1 cellular context compared by ENCODE assay signal in the genomic region with DNA sequence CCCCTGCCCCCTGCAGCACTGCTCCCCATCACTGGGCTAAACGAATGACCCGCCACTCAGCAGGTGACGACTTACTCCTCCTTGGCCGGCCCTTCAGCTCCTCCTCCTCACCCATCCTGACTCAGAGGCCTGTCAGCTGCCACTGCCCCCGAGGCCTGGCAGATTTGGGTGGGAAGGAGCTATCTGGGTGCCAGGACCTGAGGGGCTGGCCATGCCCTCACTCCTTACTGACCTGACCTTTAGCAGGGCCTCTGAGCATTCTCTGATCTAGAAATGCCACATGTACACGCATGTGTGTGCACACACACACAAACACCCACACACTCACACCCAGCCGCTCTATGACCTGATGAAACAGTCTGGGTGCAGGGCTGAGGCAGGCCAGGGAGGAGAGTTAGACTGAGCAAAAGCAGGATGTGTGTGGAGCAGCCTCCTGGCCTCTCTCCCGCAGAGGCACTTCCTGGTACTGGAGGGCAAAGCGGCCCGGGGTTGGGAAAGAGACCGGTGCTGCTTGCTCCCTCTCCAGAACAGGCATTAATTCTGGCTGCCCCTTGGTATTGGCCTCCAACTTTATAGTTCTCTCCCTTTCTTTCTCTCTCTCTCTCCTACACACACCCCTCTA.
TF ChIP-seq lines count a peak whose summit lies in the region.

No MANE protein-coding gene starts in this region.

TF ChIP-seq in HepG2, 621 proteins besides CTCF, POLR2A, EP300 and RAD21 (continued from another document and continues in another):
- TF ChIP-seq HMG20A (CRISPR knock-in tag; IDR thresholded peaks at IDR 0.05; ENCODE audit: borderline replicate concordance) (peak; percentile 56; the same call in 1 of the 2 replicates), LRRFIP1 (CRISPR knock-in tag; conservative IDR thresholded peaks at IDR 0.05) (no peak; the same call in 1 of the 2 replicates), NR2F1 (CRISPR knock-in tag; IDR thresholded peaks at IDR 0.05) (peak in 1 of 2 experiments; percentile 59; a peak in 1 of 4 replicates), ZNF432 (CRISPR knock-in tag; IDR thresholded peaks at IDR 0.05; ENCODE audit: borderline replicate concordance) (no peak), HDAC1 (CRISPR knock-in tag; IDR thresholded peaks at IDR 0.05) (no peak), BRD4 (CRISPR knock-in tag; IDR thresholded peaks at IDR 0.05) (peak; percentile 78), ZNF619 (CRISPR knock-in tag; IDR thresholded peaks at IDR 0.05) (no peak), KDM5B (CRISPR knock-in tag; IDR thresholded peaks at IDR 0.05; ENCODE audit: borderline replicate concordance) (peak; percentile 86; the same call in 1 of the 2 replicates), TSC22D2 (CRISPR knock-in tag; IDR thresholded peaks at IDR 0.05; ENCODE audit: borderline replicate concordance) (0 out of 2 replicates have a peak, but pooled peaks have one; percentile 17), ZFP37 (CRISPR knock-in tag; IDR thresholded peaks at IDR 0.05; ENCODE audit: borderline replicate concordance) (0 out of 2 replicates have a peak, but pooled peaks have one; percentile 24), ZBED4 (CRISPR knock-in tag; IDR thresholded peaks at IDR 0.05; ENCODE audit: borderline replicate concordance) (no peak; the same call in 1 of the 2 replicates), MTF2 (CRISPR knock-in tag; IDR thresholded peaks at IDR 0.05; ENCODE audit: borderline replicate concordance) (no peak), ZSCAN5A (CRISPR knock-in tag; IDR thresholded peaks at IDR 0.05; ENCODE audit: borderline replicate concordance) (0 out of 2 replicates have a peak, but pooled peaks have one; percentile 78), ARNT (IDR thresholded peaks at IDR 0.05) (no peak), ZNF275 (CRISPR knock-in tag; IDR thresholded peaks at IDR 0.05; ENCODE audit: borderline replicate concordance) (no peak), ZFX (CRISPR knock-in tag; IDR thresholded peaks at IDR 0.05; ENCODE audit: low read depth) (peak; percentile 85), NR2F2 (IDR thresholded peaks at IDR 0.05; ENCODE audit: borderline replicate concordance, low read depth) (no peak), ZNF280D (CRISPR knock-in tag; IDR thresholded peaks at IDR 0.05) (no peak), GFI1 (CRISPR knock-in tag; IDR thresholded peaks at IDR 0.05; ENCODE audit: borderline replicate concordance) (no peak), FOXP1 (IDR thresholded peaks at IDR 0.05) (no peak), FOXP1 (CRISPR knock-in tag; IDR thresholded peaks at IDR 0.05) (no peak), MIER3 (CRISPR knock-in tag; IDR thresholded peaks at IDR 0.05; ENCODE audit: borderline replicate concordance) (peak; percentile 42; the same call in 1 of the 2 replicates), ZNF7 (CRISPR knock-in tag; IDR thresholded peaks at IDR 0.05) (no peak), POLR2AphosphoS2 (IDR thresholded peaks at IDR 0.05; ENCODE audit: low read depth, low read length) (no peak), RBFOX2 (IDR thresholded peaks at IDR 0.05; ENCODE audit: low read depth, low read length) (no peak; the same call in 1 of the 2 replicates), MLXIP (CRISPR knock-in tag; IDR thresholded peaks at IDR 0.05; ENCODE audit: borderline replicate concordance) (no peak), ZKSCAN1 (IDR thresholded peaks at IDR 0.05; ENCODE audit: low read length) (no peak), GATA4 (IDR thresholded peaks at IDR 0.05; ENCODE audit: borderline replicate concordance, low read depth) (no peak), CCDC6 (CRISPR knock-in tag; IDR thresholded peaks at IDR 0.05) (no peak), KLF15 (CRISPR knock-in tag; IDR thresholded peaks at IDR 0.05; ENCODE audit: borderline replicate concordance) (no peak), ISL2 (CRISPR knock-in tag; IDR thresholded peaks at IDR 0.05) (no peak; the same call in 1 of the 2 replicates), IKZF1 (IDR thresholded peaks at IDR 0.05) (no peak)
- TF ChIP-seq, protein P1, sequence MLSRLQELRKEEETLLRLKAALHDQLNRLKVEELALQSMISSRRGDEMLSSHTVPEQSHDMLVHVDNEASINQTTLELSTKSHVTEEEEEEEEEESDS (CRISPR knock-in tag; IDR thresholded peaks at IDR 0.05; ENCODE audit: borderline replicate concordance), result 0 out of 2 replicates have a peak, but pooled peaks have one; percentile 24
- TF ChIP-seq, protein P2, sequence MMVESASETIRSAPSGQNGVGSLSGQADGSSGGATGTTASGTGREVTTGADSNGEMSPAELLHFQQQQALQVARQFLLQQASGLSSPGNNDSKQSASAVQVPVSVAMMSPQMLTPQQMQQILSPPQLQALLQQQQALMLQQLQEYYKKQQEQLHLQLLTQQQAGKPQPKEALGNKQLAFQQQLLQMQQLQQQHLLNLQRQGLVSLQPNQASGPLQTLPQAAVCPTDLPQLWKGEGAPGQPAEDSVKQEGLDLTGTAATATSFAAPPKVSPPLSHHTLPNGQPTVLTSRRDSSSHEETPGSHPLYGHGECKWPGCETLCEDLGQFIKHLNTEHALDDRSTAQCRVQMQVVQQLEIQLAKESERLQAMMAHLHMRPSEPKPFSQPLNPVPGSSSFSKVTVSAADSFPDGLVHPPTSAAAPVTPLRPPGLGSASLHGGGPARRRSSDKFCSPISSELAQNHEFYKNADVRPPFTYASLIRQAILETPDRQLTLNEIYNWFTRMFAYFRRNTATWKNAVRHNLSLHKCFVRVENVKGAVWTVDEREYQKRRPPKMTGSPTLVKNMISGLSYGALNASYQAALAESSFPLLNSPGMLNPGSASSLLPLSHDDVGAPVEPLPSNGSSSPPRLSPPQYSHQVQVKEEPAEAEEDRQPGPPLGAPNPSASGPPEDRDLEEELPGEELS (CRISPR knock-in tag; IDR thresholded peaks at IDR 0.05), result no peak; the same call in 1 of the 2 replicates
- TF ChIP-seq, protein P3, sequence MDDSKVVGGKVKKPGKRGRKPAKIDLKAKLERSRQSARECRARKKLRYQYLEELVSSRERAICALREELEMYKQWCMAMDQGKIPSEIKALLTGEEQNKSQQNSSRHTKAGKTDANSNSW (CRISPR knock-in tag; IDR thresholded peaks at IDR 0.05; ENCODE audit: borderline replicate concordance), result no peak
- TF ChIP-seq, protein P4, sequence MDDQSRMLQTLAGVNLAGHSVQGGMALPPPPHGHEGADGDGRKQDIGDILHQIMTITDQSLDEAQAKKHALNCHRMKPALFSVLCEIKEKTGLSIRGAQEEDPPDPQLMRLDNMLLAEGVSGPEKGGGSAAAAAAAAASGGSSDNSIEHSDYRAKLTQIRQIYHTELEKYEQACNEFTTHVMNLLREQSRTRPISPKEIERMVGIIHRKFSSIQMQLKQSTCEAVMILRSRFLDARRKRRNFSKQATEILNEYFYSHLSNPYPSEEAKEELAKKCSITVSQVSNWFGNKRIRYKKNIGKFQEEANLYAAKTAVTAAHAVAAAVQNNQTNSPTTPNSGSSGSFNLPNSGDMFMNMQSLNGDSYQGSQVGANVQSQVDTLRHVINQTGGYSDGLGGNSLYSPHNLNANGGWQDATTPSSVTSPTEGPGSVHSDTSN (CRISPR knock-in tag; IDR thresholded peaks at IDR 0.05; ENCODE audit: borderline replicate concordance), result no peak
- TF ChIP-seq, protein P5, sequence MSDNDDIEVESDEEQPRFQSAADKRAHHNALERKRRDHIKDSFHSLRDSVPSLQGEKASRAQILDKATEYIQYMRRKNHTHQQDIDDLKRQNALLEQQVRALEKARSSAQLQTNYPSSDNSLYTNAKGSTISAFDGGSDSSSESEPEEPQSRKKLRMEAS (IDR thresholded peaks at IDR 0.05), result no peak
